In the genomic region with DNA sequence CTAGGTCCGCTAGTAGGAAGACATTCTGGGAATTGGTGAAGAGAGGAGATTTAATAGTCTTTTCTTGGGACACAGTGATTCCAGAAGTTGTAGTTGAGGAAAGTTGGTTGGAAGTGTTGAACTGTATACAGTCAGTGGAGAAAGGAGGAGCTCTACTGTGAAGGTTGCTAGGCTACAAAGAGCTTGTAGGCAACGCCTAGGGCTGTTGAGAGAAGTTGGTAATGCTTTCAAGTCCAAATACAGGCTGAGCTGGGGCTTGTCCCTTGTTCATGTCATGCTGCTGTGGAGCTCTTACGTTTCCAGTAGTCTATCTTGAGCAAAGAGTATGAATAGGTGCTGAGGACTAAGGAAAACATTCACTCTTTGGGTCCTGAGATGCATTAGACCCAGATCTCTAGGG, we compare ENCODE assay signal across 8 cellular contexts. TPM values are rescaled to one million over a fixed set of nuclear protein-coding genes. Genes with fewer than 3 reads are reported as not detected.
DNase-seq lines count a peak whose midpoint lies in the region; ATAC-seq and TF ChIP-seq lines count a peak whose summit lies in the region.

No MANE protein-coding gene starts in this region.

- H3K27me3 ChIP-seq in SU-DHL-6 (ENCODE audit: low read length) = no peaks in the 10 kb centered on the region
- no peaks in the 10 kb centered on the region for H3K27me3 ChIP-seq in foreskin keratinocyte
- no peaks in the 10 kb centered on the region for H3K27me3 ChIP-seq in rectal smooth muscle tissue (ENCODE audit: control insufficient read depth, insufficient read depth, low read length)

- no peaks in the 10 kb centered on the region for H3K4me1 ChIP-seq in foreskin keratinocyte
- peaks cover 7% of the 10 kb centered on the region for H3K4me1 ChIP-seq in rectal smooth muscle tissue (ENCODE audit: control insufficient read depth, insufficient read depth, low read length)

- peaks cover 14% of the 10 kb centered on the region for H3K79me2 ChIP-seq in SU-DHL-6 (ENCODE audit: insufficient read depth, low read length)

- H3K9ac ChIP-seq in SU-DHL-6 (ENCODE audit: low read length) (peak overlapping the region; percentile 69), rectal smooth muscle tissue (ENCODE audit: low read length) (no peak overlapping the region)

- peak; percentile 15 for DNase-seq in NCI-H82 (lab: John Stamatoyannopoulos, UW)
- DNase-seq in NCI-H82 treated with DMSO at 0.1 percent for 48 hours (lab: John Stamatoyannopoulos, UW; ENCODE audit: unreplicated experiment) = no peak
- peak; percentile 32 to 66 for DNase-seq in foreskin keratinocyte
- no peak for DNase-seq in hippocampal formation (lab: John Stamatoyannopoulos, UW)
- no peak for DNase-seq in NCI-H1694 treated with DMSO at 0.1 percent for 48 hours (lab: John Stamatoyannopoulos, UW)

- ATAC-seq in foreskin keratinocyte (peak; percentile 78), HG03097 (IDR thresholded peaks at IDR 0.05; ENCODE audit: low FRiP score, unreplicated experiment) (no peak)

- H3K27ac ChIP-seq in SU-DHL-6 (ENCODE audit: low read depth, low read length) = no peak overlapping the region
- H3K27ac ChIP-seq in foreskin keratinocyte = no peak overlapping the region
- H3K27ac ChIP-seq in rectal smooth muscle tissue (ENCODE audit: low read depth, low read length) = no peak overlapping the region

- no peaks in the 10 kb centered on the region for H3K36me3 ChIP-seq in SU-DHL-6 (ENCODE audit: low read length)
- H3K36me3 ChIP-seq in rectal smooth muscle tissue (ENCODE audit: control insufficient read depth, insufficient read depth, low read length) = no peaks in the 10 kb centered on the region

- H3K4me2 ChIP-seq in SU-DHL-6 (ENCODE audit: low read depth, low read length, poor library complexity, severe bottlenecking) = peak overlapping the region; percentile 67

- no peaks in the 10 kb centered on the region for H3K9me3 ChIP-seq in SU-DHL-6 (ENCODE audit: insufficient read depth, low read length)

- no peak for TF ChIP-seq CTCF in SU-DHL-6 (IDR thresholded peaks at IDR 0.05; ENCODE audit: insufficient read depth, low read length, poor library complexity, severe bottlenecking)
- no peak for TF ChIP-seq CTCF in foreskin keratinocyte (conservative IDR thresholded peaks at IDR 0.05)

- H3K4me3 ChIP-seq in SU-DHL-6 (ENCODE audit: insufficient read depth, low read length, poor library complexity, severe bottlenecking) = peak overlapping the region; percentile 65
- peak overlapping the region; percentile 85 for H3K4me3 ChIP-seq in rectal smooth muscle tissue (ENCODE audit: low read length)

- no peaks in the 10 kb centered on the region for H3K9me2 ChIP-seq in SU-DHL-6 (replicated peaks; ENCODE audit: insufficient read depth, low read length)

- no peaks in the 10 kb centered on the region for H3F3A ChIP-seq in SU-DHL-6 (ENCODE audit: insufficient read depth)

- no peak overlapping the region for H2AFZ ChIP-seq in SU-DHL-6 (ENCODE audit: low read depth, low read length, severe bottlenecking)

- H4K20me1 ChIP-seq in SU-DHL-6 (ENCODE audit: low read depth, low read length) = no peaks in the 10 kb centered on the region

RNA-seq across cellular contexts. Expression of a gene that starts 1.1 kb away (rescaled TPM):
- 9.7 TPM in 2 replicates for total RNA-seq in foreskin keratinocyte
- 1.9 and 2.3 TPM in 2 replicates for polyA plus RNA-seq in foreskin keratinocyte

Comparison
In these comparisons a context has a peak if more than half of its experiments do, and no peak if none do; other contexts are left out.
1. DNase-seq: peak in NCI-H82 (single experiment) and foreskin keratinocyte (2 of 2); none in NCI-H82 treated with DMSO at 0.1 percent for 48 hours (single experiment), hippocampal formation (0 of 2) and NCI-H1694 treated with DMSO at 0.1 percent for 48 hours (single experiment).